Comparison of ENCODE assay signal across 22 cellular contexts in genomic region chr2:119646149-119646548, GRCh38. TPM values are rescaled to one million over a fixed set of nuclear protein-coding genes. Genes with fewer than 3 reads are reported as not detected.
DNase-seq lines count a peak whose midpoint lies in the region; ATAC-seq, FAIRE-seq and TF ChIP-seq lines count a peak whose summit lies in the region.
"Had no signal": no experiment of that assay in that cellular context is flagged by ENCODE, and none has a peak within 500 bp of the region (broad histone marks: within the 10 kb centered on the region; RNA-seq: fewer than 3 reads in every experiment).

No MANE protein-coding gene starts in this region.

- no peaks in the 10 kb centered on the region for H3K23me2 ChIP-seq in H1 (ENCODE audit: low read depth, low read length)

- H2BK12ac ChIP-seq in H1 (ENCODE audit: low read depth, low read length) = no peak overlapping the region

- H3K4me1 Mint-ChIP-seq in Calu3 (ENCODE audit: low read depth, unreplicated experiment) = peaks cover 60% of the 10 kb centered on the region

- H2BK20ac ChIP-seq in H1 (ENCODE audit: low read length) = no peak overlapping the region

- H3K56ac ChIP-seq in H1 (replicated peaks; ENCODE audit: insufficient read length, low read depth, low read length) = no peak overlapping the region

- TF ChIP-seq CTCF in Calu3 (IDR thresholded peaks at IDR 0.05; ENCODE audit: unreplicated experiment) (no peak), K562 (IDR thresholded peaks at IDR 0.05 in 2 of 3, conservative IDR thresholded peaks at IDR 0.05 in 1 of 3; ENCODE audit: insufficient read depth in 2 of 3, low read depth in 1 of 3, low read length in 3 of 3) (no peak), H1 (IDR thresholded peaks at IDR 0.05; ENCODE audit: control extremely low read depth in 1 of 3, insufficient read depth in 1 of 3, low read depth in 1 of 3, low read length in 3 of 3) (no peak), esophagus muscularis mucosa (IDR thresholded peaks at IDR 0.05) (no peak)

- POLR2A ChIA-PET in K562 (lab: Yijun Ruan, JAX) = no interaction called here
- POLR2A ChIA-PET in H1 (lab: Charles Lee; ENCODE audit: partially characterized antibody) = no interaction called here

- TF ChIP-seq EP300 in K562 (IDR thresholded peaks at IDR 0.05; ENCODE audit: low read length) (no peak), H1 (IDR thresholded peaks at IDR 0.05; ENCODE audit: borderline replicate concordance in 1 of 2, low read depth in 2 of 2, low read length in 2 of 2) (no peak), esophagus muscularis mucosa (IDR thresholded peaks at IDR 0.05) (no peak)

- H3K9me3 Mint-ChIP-seq in Calu3 (ENCODE audit: low read depth, unreplicated experiment) = peaks cover 2% of the 10 kb centered on the region

- H3K27ac Mint-ChIP-seq in Calu3 (ENCODE audit: unreplicated experiment) = peak overlapping the region; percentile 30
- H3K27ac Mint-ChIP-seq: B cell; CD4-positive, alpha-beta memory T cell; CD4-positive, CD25-positive, alpha-beta regulatory T cell had no signal

- no peaks in the 10 kb centered on the region for H3K79me1 ChIP-seq in H1 (ENCODE audit: low read depth, low read length)

- intact Hi-C loops in Calu3 (cut with micrococcal nuclease; ENCODE audit: unreplicated experiment) (loop anchor here (5.0 kb wide), 2 partner anchors 94 to 154 kb away; no protein-coding TSS in a partner anchor), K562 (cut with micrococcal nuclease) (no loop called here), esophagus muscularis mucosa (cut with DNase I) (no loop called here)

- no peak overlapping the region for H3K9ac ChIP-seq in K562 (ENCODE audit: insufficient read depth in 1 of 2, low read depth in 2 of 2, low read length in 2 of 2)
- no peak overlapping the region for H3K9ac ChIP-seq in H1 (replicated peaks in 1 of 4; ENCODE audit: extremely low read depth in 1 of 4, low read depth in 3 of 4, low read length in 3 of 4)
- H3K9ac ChIP-seq: BLaER1 treated with 17β-estradiol and CSF1 and Interleukin-3, amounts not matched to agents 10 nM and 100 nM had no signal

- peaks cover 8 to 27% of the 10 kb centered on the region in 2 experiments for H3K27me3 ChIP-seq in K562 (ENCODE audit: control insufficient read depth in 2 of 2, insufficient read depth in 2 of 2, low read length in 2 of 2)
- H3K27me3 ChIP-seq in H1 (replicated peaks in 1 of 4; ENCODE audit: control insufficient read depth in 3 of 4, extremely low read depth in 1 of 4, insufficient read depth in 3 of 4, low read length in 3 of 4) = no peaks in the 10 kb centered on the region
- H3K27me3 ChIP-seq in esophagus muscularis mucosa = no peaks in the 10 kb centered on the region
- H3K27me3 ChIP-seq: BLaER1 treated with 17β-estradiol and CSF1 and Interleukin-3, amounts not matched to agents 10 nM and 100 nM had no signal

- BruUV-seq in Calu3 (replicated peaks; lab: Mats Ljungman, UMichigan) (no TSS peak), K562 (replicated peaks; lab: Mats Ljungman, UMichigan) (no TSS peak)

- H3K4me3 ChIP-seq in K562 = no peak overlapping the region
- H3K4me3 ChIP-seq in H1 (ENCODE audit: extremely low read depth in 1 of 4, insufficient read depth in 2 of 4, low read depth in 3 of 4, low read length in 4 of 4) = no peak overlapping the region
- no peak overlapping the region for H3K4me3 ChIP-seq in esophagus muscularis mucosa
- H3K4me3 ChIP-seq: A549; BLaER1 treated with 17β-estradiol and CSF1 and Interleukin-3, amounts not matched to agents 10 nM and 100 nM had no signal

- in situ Hi-C loops in K562 (cut with MboI) = no loop called here

- no peak for FAIRE-seq in K562 (lab: Jason Lieb, UNC)
- no peak for FAIRE-seq in H1 (lab: Jason Lieb, UNC)
- FAIRE-seq: A549, D721Med, G401.6, GM12891 had no signal

- CTCF ChIA-PET in Calu3 (lab: Charles Lee) (no interaction called here), K562 (lab: Yijun Ruan, JAX; ENCODE audit: low intra/inter-chr PET ratio) (interaction anchor here (1.4 kb wide), 1 partner anchor 14 kb away, joined by 3 read pairs; no protein-coding TSS in a partner anchor), H1 (lab: Charles Lee; ENCODE audit: partially characterized antibody) (interaction anchor here (0.6 to 1.0 kb wide), 2 partner anchors 14 to 38 kb away, joined by 3 to 6 read pairs; no protein-coding TSS in a partner anchor)

- H3K36me3 ChIP-seq in K562 (ENCODE audit: control insufficient read depth, insufficient read depth, low read length) = no peaks in the 10 kb centered on the region
- H3K36me3 ChIP-seq in H1 (ENCODE audit: control insufficient read depth in 2 of 4, insufficient read depth in 4 of 4, low read length in 3 of 4) = no peaks in the 10 kb centered on the region
- H3K36me3 ChIP-seq in esophagus muscularis mucosa = no peaks in the 10 kb centered on the region
- H3K36me3 ChIP-seq: BLaER1 treated with 17β-estradiol and CSF1 and Interleukin-3, amounts not matched to agents 10 nM and 100 nM had no signal

- WGBS in K562 (ENCODE audit: insufficient coverage, low coverage, missing lambda C conversion rate) = 7% methylated on average over 3 of the region's 3 CpGs
- WGBS in H1 (ENCODE audit: extremely low coverage in 1 of 2, insufficient coverage in 1 of 2, insufficient read length in 1 of 2, insufficient replicate concordance in 2 of 2, low coverage in 1 of 2, low lambda C conversion rate in 2 of 2, missing lambda C conversion rate in 1 of 2), 2 experiments = 91% methylated on average over 3 of the region's 3 CpGs; no CpG with 5 or more reads in 1 of the 2 experiments
- 89% methylated on average over 3 of the region's 3 CpGs for WGBS in esophagus muscularis mucosa

- H3K9me3 ChIP-seq in K562 (replicated peaks; ENCODE audit: control insufficient read depth, insufficient read depth, low read depth, low read length) (no peaks in the 10 kb centered on the region), H1 (ENCODE audit: insufficient read depth in 2 of 2, low read depth in 1 of 2, low read length in 1 of 2) (no peaks in the 10 kb centered on the region), esophagus muscularis mucosa (peaks cover 0 to 6% (median 1%) of the 10 kb centered on the region in 4 donors)
- H3K9me3 ChIP-seq: A549 had no signal

- H2AK5ac ChIP-seq in H1 (ENCODE audit: low read depth, low read length) = no peak overlapping the region

- H4K20me1 ChIP-seq in K562 (replicated peaks; ENCODE audit: control insufficient read depth, insufficient read depth, low read length) (no peaks in the 10 kb centered on the region), H1 (replicated peaks in 1 of 2; ENCODE audit: control insufficient read depth in 1 of 2, insufficient read depth in 2 of 2, low read length in 2 of 2) (no peaks in the 10 kb centered on the region)
- H4K20me1 ChIP-seq: BLaER1 treated with 17β-estradiol and CSF1 and Interleukin-3, amounts not matched to agents 10 nM and 100 nM had no signal

- H3K27ac ChIP-seq in K562 (ENCODE audit: extremely low read depth, low read depth, low read length) = no peak overlapping the region
- H3K27ac ChIP-seq in H1 (ENCODE audit: low read depth, low read length) = no peak overlapping the region
- H3K27ac ChIP-seq in esophagus muscularis mucosa (replicated peaks in 1 of 4) = no peak overlapping the region
- H3K27ac ChIP-seq: 22Rv1; A549; BLaER1 treated with 17β-estradiol and CSF1 and Interleukin-3, amounts not matched to agents 10 nM and 100 nM; C4-2B had no signal

- H3K9me1 ChIP-seq in K562 (ENCODE audit: control insufficient read depth, insufficient read depth, low read length) = no peaks in the 10 kb centered on the region

- no peak overlapping the region for H3K4me3 Mint-ChIP-seq in Calu3 (ENCODE audit: low read depth, unreplicated experiment)
- H3K4me3 Mint-ChIP-seq: B cell; CD4-positive, alpha-beta memory T cell; CD4-positive, CD25-positive, alpha-beta regulatory T cell; CD8-positive, alpha-beta memory T cell had no signal

- no peak overlapping the region for H3K4ac ChIP-seq in H1 (replicated peaks; ENCODE audit: insufficient read length, low read depth, low read length)

- no peak overlapping the region for H3K23ac ChIP-seq in H1 (ENCODE audit: insufficient read length)

- TF ChIP-seq RAD21 in K562 (CRISPR knock-in tag; conservative IDR thresholded peaks at IDR 0.05 in 1 of 2, IDR thresholded peaks at IDR 0.05 in 1 of 2) = no peak
- no peak for TF ChIP-seq RAD21 in H1 (IDR thresholded peaks at IDR 0.05 in 1 of 2, conservative IDR thresholded peaks at IDR 0.05 in 1 of 2; ENCODE audit: low read depth in 2 of 2, low read length in 2 of 2)

- H2AFZ ChIP-seq in K562 (ENCODE audit: low read depth, low read length) = no peak overlapping the region
- no peak overlapping the region for H2AFZ ChIP-seq in H1 (ENCODE audit: low read length)

- H4K8ac ChIP-seq in H1 (ENCODE audit: extremely low read depth, insufficient read depth, low read length) = no peak overlapping the region

- H3K36me3 Mint-ChIP-seq in Calu3 (ENCODE audit: insufficient read depth, unreplicated experiment) = peaks cover under 1% of the 10 kb centered on the region
- H3K36me3 Mint-ChIP-seq: CD4-positive, alpha-beta memory T cell; CD4-positive, CD25-positive, alpha-beta regulatory T cell had no signal

- H3K4me1 ChIP-seq in K562 (replicated peaks in 1 of 2; ENCODE audit: control insufficient read depth in 2 of 2, insufficient read depth in 2 of 2, low read length in 2 of 2) = no peaks in the 10 kb centered on the region
- H3K4me1 ChIP-seq in H1 (replicated peaks in 1 of 4; ENCODE audit: control insufficient read depth in 3 of 4, insufficient read depth in 4 of 4, low read length in 3 of 4) = no peaks in the 10 kb centered on the region
- peaks cover 0 to 6% (median 0%) of the 10 kb centered on the region in 4 donors for H3K4me1 ChIP-seq in esophagus muscularis mucosa
- H3K4me1 ChIP-seq: A549 had no signal

- no peak overlapping the region for H2BK120ac ChIP-seq in H1 (replicated peaks; ENCODE audit: low read depth, low read length)

- TF ChIP-seq POLR2A in K562 (conservative IDR thresholded peaks at IDR 0.05) (no peak), H1 (IDR thresholded peaks at IDR 0.05; ENCODE audit: control extremely low read depth in 1 of 2, low read depth in 2 of 2, low read length in 2 of 2) (no peak), esophagus muscularis mucosa (IDR thresholded peaks at IDR 0.05; ENCODE audit: low read depth) (no peak)

- ATAC-seq in K562 (no peak), GM18909 (IDR thresholded peaks at IDR 0.05; ENCODE audit: poor library complexity, unreplicated experiment) (no peak)
- ATAC-seq: A549 had no signal

- H2BK15ac ChIP-seq in H1 (ENCODE audit: low read length) = no peak overlapping the region

- no peak overlapping the region for H4K91ac ChIP-seq in H1 (replicated peaks; ENCODE audit: insufficient read length, low read length)

- no peaks in the 10 kb centered on the region for H3K27me3 Mint-ChIP-seq in Calu3 (ENCODE audit: unreplicated experiment)

- no peak overlapping the region for H3K14ac ChIP-seq in H1 (ENCODE audit: insufficient read length)

- H3K4me2 ChIP-seq in K562 (ENCODE audit: insufficient read depth, low read length) (no peak overlapping the region), H1 (ENCODE audit: insufficient read depth in 1 of 2, low read depth in 2 of 2, low read length in 2 of 2) (no peak overlapping the region)
- H3K4me2 ChIP-seq: A549; BLaER1 treated with 17β-estradiol and CSF1 and Interleukin-3, amounts not matched to agents 10 nM and 100 nM had no signal

- no peak overlapping the region for H4K5ac ChIP-seq in H1 (ENCODE audit: insufficient read length, low read depth, low read length)

- DNase-seq in Calu3 (no peak), K562 (ENCODE audit: extremely low read depth in 1 of 4, low spot score in 3 of 4) (no peak), H1 (ENCODE audit: low read depth in 1 of 2, low spot score in 2 of 2) (no peak), esophagus muscularis mucosa (ENCODE audit: extremely low spot score) (peak; percentile 39), cerebellar cortex (ENCODE audit: low spot score) (no peak), NCI-H187 (lab: John Stamatoyannopoulos, UW) (no peak)
- DNase-seq: AML-193; CD4-positive, alpha-beta memory T cell; CD4-positive, CD25-positive, alpha-beta regulatory T cell; CD8-positive, alpha-beta memory T cell; COR-L47; DMS79 treated with DMSO at 0.1 percent for 48 hours; GF-D8 had no signal

- no peak overlapping the region for H3K18ac ChIP-seq in H1 (ENCODE audit: extremely low read depth, low read length)

- H3K79me2 ChIP-seq in K562 (ENCODE audit: control insufficient read depth, insufficient read depth, low read length) (no peaks in the 10 kb centered on the region), H1 (ENCODE audit: control insufficient read depth in 1 of 2, insufficient read depth in 2 of 2, low read length in 2 of 2) (no peaks in the 10 kb centered on the region)

- 0 out of 2 replicates have a peak overlapping the region, but pooled peaks have one; percentile 9 for H2BK5ac ChIP-seq in H1 (ENCODE audit: low read depth, low read length)

RNA-seq across cellular contexts. Expression of gene TMEM177, which starts 32.9 kb away (rescaled TPM):
- total RNA-seq in Calu3 (2022) = 26.4 and 27.3 TPM in 2 replicates
- 17.3 and 28.8 TPM in 2 replicates for total RNA-seq in K562 (2011; cell fraction: chromatin; rRNA removed; ENCODE audit: low replicate concordance)
- 25.7 and 32.4 TPM in 2 replicates for total RNA-seq in K562 (2011; cell fraction: nucleolus; rRNA removed)
- 25.3 and 32.2 TPM in 2 replicates for total RNA-seq in K562 (2011; cell fraction: nucleoplasm; rRNA removed)
- 31.3 and 42.7 TPM in 2 replicates for total RNA-seq in K562 (2014; rRNA removed)
- total RNA-seq in K562 (2014; rRNA removed; fragmentation: Illumina TruSeq; extraction: Trizol) = 12.9 and 19.4 TPM in 2 replicates
- 26.5 and 29.7 TPM in 2 replicates for total RNA-seq in K562 (2015; rRNA removed; fragmentation: Illumina TruSeq; extraction: Trizol)
- total RNA-seq in K562 (2021) = 30.8 and 31.6 TPM in 2 replicates
- 19.1 and 22.2 TPM in 2 replicates for polyA plus RNA-seq in K562 (2011; rRNA removed)
- polyA plus RNA-seq in K562 (2011; cell fraction: cytosol; rRNA removed) = 29.8 and 77.4 TPM in 2 replicates
- 18.2 and 29.2 TPM in 2 replicates for polyA plus RNA-seq in K562 (2011; cell fraction: nucleus; rRNA removed)
- polyA plus RNA-seq in K562 (2012) = 17.6 and 24.9 TPM in 2 replicates
- 30.2 and 31.8 TPM in 2 replicates for polyA plus RNA-seq in K562 (2014; fragmentation: Illumina TruSeq; extraction: Trizol)
- polyA plus RNA-seq in K562 (2014; fragmentation: Nextera tagmentation; extraction: Ambion mirVana) = 10 to 100 TPM in 1 of 2 experiments, 1 to 10 TPM in 1; 9.1 to 18.7 TPM
- 39.9 and 40.5 TPM in 2 replicates for polyA plus RNA-seq in K562 (2014; rRNA removed)
- 10.4 and 14.1 TPM in 2 replicates for polyA minus RNA-seq in K562 (2011; rRNA and poly(A)+ RNA removed)
- 10.2 and 10.3 TPM in 2 replicates for polyA minus RNA-seq in K562 (2011; cell fraction: cytosol; rRNA and poly(A)+ RNA removed)
- polyA minus RNA-seq in K562 (2011; cell fraction: nucleus; rRNA and poly(A)+ RNA removed) = 28.4 and 28.7 TPM in 2 replicates
- total RNA-seq in H1 (2021; fragmentation: NEBNext Ultra II Directional; extraction: Animal tissue kit (Norgen Biotek cat#: 25700)) = 43.4 and 47.0 TPM in 2 replicates
- polyA plus RNA-seq in H1 (2011; rRNA removed) = 84.9 and 86.7 TPM in 2 replicates
- polyA plus RNA-seq in H1 (2011; cell fraction: cytosol; rRNA removed) = 67.7 TPM
- 54.9 TPM for polyA plus RNA-seq in H1 (2011; cell fraction: nucleus; rRNA removed)
- polyA plus RNA-seq in H1 (2012, experiment 1 of 2) = 23.4 to 46.6 TPM (median 44.7 TPM) in 4 replicates
- polyA plus RNA-seq in H1 (2012, experiment 2 of 2) = 51.9 TPM
- polyA plus RNA-seq in H1 (2013, experiment 1 of 2) = 29.3 TPM
- 28.9 TPM for polyA plus RNA-seq in H1 (2013, experiment 2 of 2)
- 32.5 and 34.3 TPM in 2 replicates for polyA minus RNA-seq in H1 (2011; rRNA and poly(A)+ RNA removed)
- polyA minus RNA-seq in H1 (2011; cell fraction: cytosol; rRNA and poly(A)+ RNA removed) = 16.4 TPM
- polyA minus RNA-seq in H1 (2011; cell fraction: nucleus; rRNA and poly(A)+ RNA removed) = 35.0 TPM
- total RNA-seq in esophagus muscularis mucosa = 10 to 100 TPM in 1 of 4 donors, 1 to 10 TPM in 3; 3.6 to 11.0 (median 6.1) TPM
